In the genomic region with DNA sequence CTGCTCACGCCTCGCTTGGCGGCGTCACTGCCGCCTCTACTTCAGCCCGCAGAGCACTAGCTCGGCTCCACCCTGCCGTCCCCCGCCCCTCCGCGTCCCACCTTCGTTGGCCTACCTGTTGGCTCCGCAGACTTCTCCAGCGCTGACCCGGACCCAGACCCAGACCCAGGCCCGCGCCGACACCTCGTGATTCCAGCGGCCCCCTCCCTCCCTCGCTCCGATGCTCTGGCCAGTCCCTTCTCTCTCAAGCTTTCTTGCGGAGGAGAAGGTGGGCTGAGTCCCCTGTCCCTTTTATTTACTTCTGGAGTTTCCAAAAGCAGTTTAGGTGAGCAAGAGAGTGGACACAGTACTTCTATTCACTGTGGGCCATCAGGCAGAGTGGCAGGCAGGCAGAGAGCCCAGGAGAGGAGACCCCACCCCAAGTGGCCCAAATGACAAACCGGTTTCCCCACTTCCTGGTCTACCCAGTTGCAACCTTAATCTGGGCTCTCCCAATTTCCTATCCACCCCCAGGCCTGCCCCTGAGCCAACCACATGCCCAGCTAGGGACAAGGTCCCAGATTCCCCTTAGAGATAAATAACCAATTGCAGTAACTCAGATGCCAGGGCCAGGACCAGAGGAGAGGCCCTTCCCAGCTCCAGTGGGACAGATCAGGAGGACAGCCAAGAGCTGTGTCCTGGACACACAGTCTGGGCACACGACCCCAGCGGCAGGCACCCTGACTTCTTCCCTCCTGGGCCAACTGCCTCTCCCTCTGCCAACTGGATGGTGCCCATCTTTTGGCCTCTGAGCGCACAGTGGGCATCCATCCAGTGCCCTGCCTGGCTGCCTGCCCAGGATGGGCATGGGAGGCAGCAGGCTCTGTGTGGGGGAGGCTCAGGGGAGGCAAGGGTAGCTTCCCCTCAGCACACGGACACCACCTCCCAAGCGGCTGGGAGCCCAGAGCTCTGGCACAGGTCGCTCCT, we compare ENCODE assay signal across 9 cellular contexts. TPM values are rescaled to one million over a fixed set of nuclear protein-coding genes. Genes with fewer than 3 reads are reported as not detected.
DNase-seq lines count a peak whose midpoint lies in the region; ATAC-seq and TF ChIP-seq lines count a peak whose summit lies in the region.
"Had no signal": no experiment of that assay in that cellular context is flagged by ENCODE, and none has a peak within 500 bp of the region (broad histone marks: within the 10 kb centered on the region; RNA-seq: fewer than 3 reads in every experiment).

No MANE protein-coding gene starts in this region.

- 22 to 35% methylated on average over 16 to 30 of the region's 30 CpGs for WGBS in endodermal cell (ENCODE audit: insufficient coverage in 1 of 2, insufficient read length in 1 of 2), 2 experiments

- H3K4me3 ChIP-seq in CD8-positive, alpha-beta T cell (ENCODE audit: low read depth, low read length), result peak overlapping the region; percentile 50
- H3K4me3 ChIP-seq in endodermal cell (ENCODE audit: low read length) (peak overlapping the region; percentile 76), neutrophil (ENCODE audit: low read depth in 1 of 2, low read length in 1 of 2) (peak overlapping the region; percentile 56 to 68), SJCRH30 (no peak overlapping the region)

- POLR2A ChIA-PET in CD8-positive, alpha-beta T cell (lab: Charles Lee), result no interaction called here

- no peak overlapping the region for H3K27ac ChIP-seq in CD8-positive, alpha-beta T cell (ENCODE audit: low read depth, low read length)
- H3K27ac ChIP-seq in endodermal cell (ENCODE audit: low read depth, low read length) (no peak overlapping the region), neutrophil (no peak overlapping the region), SJCRH30 (no peak overlapping the region)

- peaks cover 19% of the 10 kb centered on the region for H3K4me1 Mint-ChIP-seq in CD8-positive, alpha-beta T cell (ENCODE audit: low read depth)
- H3K4me1 Mint-ChIP-seq in endodermal cell, result peaks cover 23% of the 10 kb centered on the region

- H3K4me1 ChIP-seq in CD8-positive, alpha-beta T cell (ENCODE audit: insufficient read depth, low read length), result peaks cover 20% of the 10 kb centered on the region
- H3K4me1 ChIP-seq in endodermal cell (ENCODE audit: control insufficient read depth, insufficient read depth, low read length), result peaks cover 7% of the 10 kb centered on the region
- H3K4me1 ChIP-seq in neutrophil (ENCODE audit: control insufficient read depth in 1 of 2, insufficient read depth in 1 of 2, low read depth in 1 of 2, low read length in 1 of 2), result peaks cover 14 to 23% of the 10 kb centered on the region in 2 experiments
- H3K4me1 ChIP-seq in SJCRH30, result no peaks in the 10 kb centered on the region

- no peak for ATAC-seq in CD8-positive, alpha-beta T cell
- ATAC-seq in GM19455 (IDR thresholded peaks at IDR 0.05; ENCODE audit: unreplicated experiment) (no peak), HG03432 (IDR thresholded peaks at IDR 0.05; ENCODE audit: unreplicated experiment) (no peak)

- no peaks in the 10 kb centered on the region for H3K36me3 Mint-ChIP-seq in CD8-positive, alpha-beta T cell
- no peaks in the 10 kb centered on the region for H3K36me3 Mint-ChIP-seq in endodermal cell (ENCODE audit: low read depth)

- H3K9me3 ChIP-seq in CD8-positive, alpha-beta T cell (ENCODE audit: low read length), result no peaks in the 10 kb centered on the region
- peaks cover 4% of the 10 kb centered on the region for H3K9me3 ChIP-seq in endodermal cell (ENCODE audit: control insufficient read depth, low read length)
- H3K9me3 ChIP-seq in neutrophil, result no peaks in the 10 kb centered on the region
- 0 out of 2 replicates have a peak, but pooled peaks cover 1% of the 10 kb centered on the region for H3K9me3 ChIP-seq in SJCRH30 (replicated peaks)

- CTCF ChIA-PET in CD8-positive, alpha-beta T cell (lab: Charles Lee), result interaction anchor here (1.0 to 1.9 kb wide), 3 partner anchors 9 to 49 kb away, joined by 3 to 5 read pairs (median 4); no protein-coding TSS in a partner anchor

- peaks cover 45% of the 10 kb centered on the region for H3K27me3 Mint-ChIP-seq in CD8-positive, alpha-beta T cell (ENCODE audit: low read depth)
- peaks cover 68% of the 10 kb centered on the region for H3K27me3 Mint-ChIP-seq in endodermal cell (ENCODE audit: insufficient read depth)

- intact Hi-C loops in CD8-positive, alpha-beta T cell (cut with DNase I, micrococcal nuclease), result loop anchor here (1.0 to 10.0 kb wide), 2 partner anchors 49 to 58 kb away; no protein-coding TSS in a partner anchor

- peak overlapping the region; percentile 72 for H3K4me3 Mint-ChIP-seq in CD8-positive, alpha-beta T cell
- H3K4me3 Mint-ChIP-seq in endodermal cell, result peak overlapping the region; percentile 53

- no peak for DNase-seq in CD8-positive, alpha-beta T cell
- peak; percentile 56 to 77 for DNase-seq in NCI-H446 (lab: John Stamatoyannopoulos, UW)
- peak; percentile 79 for DNase-seq in endodermal cell
- DNase-seq in SIG-M5 (lab: John Stamatoyannopoulos, UW), result no peak
- DNase-seq in SJCRH30, result no peak

- no peaks in the 10 kb centered on the region for H3K36me3 ChIP-seq in CD8-positive, alpha-beta T cell (ENCODE audit: insufficient read depth, low read length)
- no peaks in the 10 kb centered on the region for H3K36me3 ChIP-seq in endodermal cell (ENCODE audit: control insufficient read depth, insufficient read depth, low read length)
- H3K36me3 ChIP-seq in neutrophil, result no peaks in the 10 kb centered on the region
- H3K36me3 ChIP-seq in SJCRH30, result no peaks in the 10 kb centered on the region

- H3K27ac Mint-ChIP-seq in CD8-positive, alpha-beta T cell, result no peak overlapping the region
- peak overlapping the region; percentile 58 for H3K27ac Mint-ChIP-seq in endodermal cell

- no peak overlapping the region for H3K9ac ChIP-seq in endodermal cell (ENCODE audit: extremely low read depth, low read length, poor library complexity, severe bottlenecking)

- H3K9me3 Mint-ChIP-seq in CD8-positive, alpha-beta T cell, result peaks cover 3% of the 10 kb centered on the region
- peaks cover 9% of the 10 kb centered on the region for H3K9me3 Mint-ChIP-seq in endodermal cell

- peak; percentile 45 for TF ChIP-seq CTCF in CD8-positive, alpha-beta T cell (IDR thresholded peaks at IDR 0.05)
- no peak for TF ChIP-seq CTCF in endodermal cell (conservative IDR thresholded peaks at IDR 0.05)
- TF ChIP-seq CTCF in neutrophil (IDR thresholded peaks at IDR 0.05), result no peak

- peaks cover 41% of the 10 kb centered on the region for H3K27me3 ChIP-seq in CD8-positive, alpha-beta T cell (ENCODE audit: insufficient read depth, low read length)
- H3K27me3 ChIP-seq in endodermal cell (ENCODE audit: control insufficient read depth, insufficient read depth, low read length, poor library complexity, severe bottlenecking) (peaks cover 25% of the 10 kb centered on the region), neutrophil (peaks cover 98% of the 10 kb centered on the region), SJCRH30 (peaks cover 16% of the 10 kb centered on the region; the same call in 1 of the 2 replicates)

RNA-seq across cellular contexts. Expression of gene SRCIN1, which starts 1.2 kb away (rescaled TPM):
- total RNA-seq in CD8-positive, alpha-beta T cell, result under 1 TPM; 0.47 to 0.52 TPM
- 1 to 10 TPM; 2.8 to 5.9 TPM for total RNA-seq in endodermal cell
- 13.0 TPM for polyA plus RNA-seq in endodermal cell (2013, experiment 1 of 2)
- polyA plus RNA-seq in endodermal cell (2013, experiment 2 of 2), result 12.7 TPM
- total RNA-seq in SJCRH30 (2014; rRNA removed; shearing (Covaris generic)), result 0.02 TPM in 1 of 2 replicates, not detected in the other
- total RNA-seq: mononuclear cell had no signal

Comparison
In these comparisons a context has a peak if more than half of its experiments do, and no peak if none do; other contexts are left out.
1. DNase-seq: peak in NCI-H446 (2 of 2) and endodermal cell (single experiment); none in CD8-positive, alpha-beta T cell (0 of 7), SIG-M5 (single experiment) and SJCRH30 (0 of 2).